Comparison of ENCODE assay signal across 8 cellular contexts in the genomic region with DNA sequence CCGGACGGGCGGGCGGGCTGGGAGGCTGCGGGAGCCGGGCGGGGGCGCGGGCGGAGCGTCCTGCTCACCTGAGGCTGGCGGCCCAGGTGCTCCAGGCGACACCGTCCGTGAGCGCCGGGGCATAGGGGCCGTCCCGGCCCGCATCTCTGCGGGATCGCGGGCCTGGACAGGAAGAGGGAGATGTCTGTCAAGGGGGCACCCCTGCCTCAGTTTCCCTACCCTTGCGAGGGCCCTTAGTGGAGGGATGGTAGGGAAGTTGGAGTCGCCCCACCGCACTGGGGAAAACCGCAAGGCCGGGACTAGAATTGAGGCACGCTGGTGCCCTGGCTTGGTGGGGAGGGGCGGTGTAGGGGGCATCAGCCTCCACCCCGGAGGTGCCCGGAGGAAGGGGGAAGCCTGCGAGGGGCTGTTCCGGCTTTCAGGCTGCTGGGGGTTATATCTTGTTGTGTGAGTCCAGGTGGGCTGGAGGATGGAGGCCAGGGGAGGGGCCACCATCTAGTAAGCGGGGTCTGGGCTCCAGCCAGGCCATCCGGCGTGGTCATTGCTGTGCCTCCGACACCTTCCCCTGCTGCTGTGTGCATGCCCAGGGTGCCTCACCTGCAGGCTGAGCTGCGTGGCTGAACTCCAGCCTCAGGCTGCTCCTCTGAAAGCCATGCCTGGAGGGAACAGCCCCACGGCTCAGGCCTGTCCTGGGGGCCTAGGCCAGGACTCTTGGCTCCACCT. TPM values are rescaled to one million over a fixed set of nuclear protein-coding genes. Genes with fewer than 3 reads are reported as not detected.
DNase-seq lines count a peak whose midpoint lies in the region; ATAC-seq and TF ChIP-seq lines count a peak whose summit lies in the region.

No MANE protein-coding gene starts in this region.

- ATAC-seq in activated naive CD8-positive, alpha-beta T cell treated with anti-CD3 and anti-CD28 coated beads, Interleukin-2, amount 50 U/mL, for 24 hours = no peak
- no peak for ATAC-seq in upper lobe of right lung
- ATAC-seq in left colon = no peak
- no peak for ATAC-seq in HG03439 (IDR thresholded peaks at IDR 0.05; ENCODE audit: unreplicated experiment)

- H3K4me3 ChIP-seq in colonic mucosa (peak overlapping the region; percentile 62), mesodermal cell (ENCODE audit: extremely low read depth, insufficient read depth, low read length, poor library complexity, severe bottlenecking) (peak overlapping the region; percentile 55), upper lobe of right lung (peak overlapping the region; percentile 57)

- no peak for DNase-seq in activated naive CD8-positive, alpha-beta T cell treated with anti-CD3 and anti-CD28 coated beads, Interleukin-2, amount 50 U/mL, for 24 hours
- DNase-seq in colonic mucosa (peak; percentile 30), upper lobe of right lung (no peak), left colon (no peak), NCI-H2171 treated with DMSO at 0.1 percent for 48 hours (lab: John Stamatoyannopoulos, UW) (no peak)

- H3K4me3 Mint-ChIP-seq in activated naive CD8-positive, alpha-beta T cell = peak overlapping the region; percentile 67
- H3K4me3 Mint-ChIP-seq in activated naive CD8-positive, alpha-beta T cell treated with anti-CD3 and anti-CD28 coated beads, Interleukin-2, amount 50 U/mL, for 24 hours = no peak overlapping the region

- 18 to 23% methylated on average over 23 to 34 of the region's 40 CpGs for WGBS in mesodermal cell (ENCODE audit: insufficient coverage in 2 of 2), 2 experiments

- peaks cover 4% of the 10 kb centered on the region for H3K27me3 ChIP-seq in colonic mucosa
- H3K27me3 ChIP-seq in upper lobe of right lung = no peaks in the 10 kb centered on the region

- H3K4me1 ChIP-seq in colonic mucosa (peaks cover 44% of the 10 kb centered on the region), mesodermal cell (ENCODE audit: control insufficient read depth, insufficient read depth, low read length, poor library complexity, severe bottlenecking) (peaks cover 65% of the 10 kb centered on the region), upper lobe of right lung (peaks cover 58% of the 10 kb centered on the region)

- H3K27ac ChIP-seq in colonic mucosa (peak overlapping the region; percentile 96), mesodermal cell (ENCODE audit: low read depth, low read length, severe bottlenecking) (no peak overlapping the region), upper lobe of right lung (peak overlapping the region; percentile 11)

- no peaks in the 10 kb centered on the region for H3K36me3 Mint-ChIP-seq in activated naive CD8-positive, alpha-beta T cell
- no peaks in the 10 kb centered on the region for H3K36me3 Mint-ChIP-seq in activated naive CD8-positive, alpha-beta T cell treated with anti-CD3 and anti-CD28 coated beads, Interleukin-2, amount 50 U/mL, for 24 hours (ENCODE audit: low read depth)

- H3K9me3 Mint-ChIP-seq in activated naive CD8-positive, alpha-beta T cell (ENCODE audit: low read depth) = no peaks in the 10 kb centered on the region
- no peaks in the 10 kb centered on the region for H3K9me3 Mint-ChIP-seq in activated naive CD8-positive, alpha-beta T cell treated with anti-CD3 and anti-CD28 coated beads, Interleukin-2, amount 50 U/mL, for 24 hours

- TF ChIP-seq CTCF in colonic mucosa (IDR thresholded peaks at IDR 0.05) (no peak), upper lobe of right lung (IDR thresholded peaks at IDR 0.05) (no peak)

- H3K9me3 ChIP-seq in colonic mucosa = no peaks in the 10 kb centered on the region
- H3K9me3 ChIP-seq in mesodermal cell (ENCODE audit: control insufficient read depth, low read length) = no peaks in the 10 kb centered on the region
- H3K9me3 ChIP-seq in upper lobe of right lung = no peaks in the 10 kb centered on the region

- no peaks in the 10 kb centered on the region for H3K27me3 Mint-ChIP-seq in activated naive CD8-positive, alpha-beta T cell
- peaks cover 20% of the 10 kb centered on the region for H3K27me3 Mint-ChIP-seq in activated naive CD8-positive, alpha-beta T cell treated with anti-CD3 and anti-CD28 coated beads, Interleukin-2, amount 50 U/mL, for 24 hours

- H3K36me3 ChIP-seq in colonic mucosa (no peaks in the 10 kb centered on the region), mesodermal cell (ENCODE audit: control insufficient read depth, insufficient read depth, low read length) (peaks cover 9% of the 10 kb centered on the region), upper lobe of right lung (no peaks in the 10 kb centered on the region)

- no peak overlapping the region for H3K27ac Mint-ChIP-seq in activated naive CD8-positive, alpha-beta T cell
- no peak overlapping the region for H3K27ac Mint-ChIP-seq in activated naive CD8-positive, alpha-beta T cell treated with anti-CD3 and anti-CD28 coated beads, Interleukin-2, amount 50 U/mL, for 24 hours

- peak overlapping the region; percentile 63 to 73 for H3K9ac ChIP-seq in colonic mucosa (ENCODE audit: low read depth in 2 of 2, low read length in 2 of 2)

- H3K4me1 Mint-ChIP-seq in activated naive CD8-positive, alpha-beta T cell (ENCODE audit: low read depth) = peaks cover 11% of the 10 kb centered on the region
- peaks cover 12% of the 10 kb centered on the region for H3K4me1 Mint-ChIP-seq in activated naive CD8-positive, alpha-beta T cell treated with anti-CD3 and anti-CD28 coated beads, Interleukin-2, amount 50 U/mL, for 24 hours

- intact Hi-C loops in colonic mucosa (cut with DNase I) = no loop called here
- intact Hi-C loops in upper lobe of right lung (cut with DNase I) = no loop called here
- intact Hi-C loops in left colon (cut with DNase I, micrococcal nuclease) = no loop called here

RNA-seq across cellular contexts. Expression of a gene that starts 0.6 kb away (rescaled TPM):
- total RNA-seq in colonic mucosa (10 to 100 TPM; 43.5 to 74.0 TPM), upper lobe of right lung (87.4 TPM), left colon (10 to 100 TPM; 40.1 to 81.5 TPM)
- polyA plus RNA-seq in mesodermal cell (2013, experiment 1 of 2) = 20.6 TPM
- 16.6 TPM for polyA plus RNA-seq in mesodermal cell (2013, experiment 2 of 2)

RNA-seq across cellular contexts. Expression of a gene that starts 13.4 kb away (rescaled TPM):
- under 1 TPM; 0.16 to 0.64 TPM for total RNA-seq in colonic mucosa
- 0.48 TPM for polyA plus RNA-seq in mesodermal cell (2013, experiment 1 of 2)
- 0.51 TPM for polyA plus RNA-seq in mesodermal cell (2013, experiment 2 of 2)
- 10.4 TPM for total RNA-seq in upper lobe of right lung
- total RNA-seq in left colon = under 1 TPM; 0.49 to 0.87 TPM

RNA-seq across cellular contexts. Expression of a gene that starts 15.0 kb away (rescaled TPM):
- total RNA-seq in colonic mucosa (1 to 10 TPM in 1 of 2 donors, under 1 TPM in 1; 0.57 to 2.0 TPM), upper lobe of right lung (21.5 TPM), left colon (1 to 10 TPM in 1 of 2 donors, under 1 TPM in 1; 0.76 to 2.7 TPM)
- polyA plus RNA-seq in mesodermal cell (2013, experiment 1 of 2) = 1.5 TPM
- 1.4 TPM for polyA plus RNA-seq in mesodermal cell (2013, experiment 2 of 2)

RNA-seq across cellular contexts. Expression of a gene that starts 29.0 kb away (rescaled TPM):
- total RNA-seq in colonic mucosa (100 to 1,000 TPM in 1 of 2 donors, 10 to 100 TPM in 1; 88.1 to 143 TPM), upper lobe of right lung (80.7 TPM), left colon (10 to 100 TPM; 82.1 to 96.7 TPM)
- 87.5 TPM for polyA plus RNA-seq in mesodermal cell (2013, experiment 1 of 2)
- 80.9 TPM for polyA plus RNA-seq in mesodermal cell (2013, experiment 2 of 2)

RNA-seq across cellular contexts. Expression of a gene that starts 35.5 kb away (rescaled TPM):
- 10 to 100 TPM; 16.6 to 62.9 TPM for total RNA-seq in colonic mucosa
- polyA plus RNA-seq in mesodermal cell (2013, experiment 1 of 2) = 29.3 TPM
- polyA plus RNA-seq in mesodermal cell (2013, experiment 2 of 2) = 23.8 TPM
- total RNA-seq in upper lobe of right lung = 24.3 TPM
- 10 to 100 TPM; 15.2 to 16.4 TPM for total RNA-seq in left colon
